ENCODE assay signal across 10 cellular contexts in genomic region chr15:76341366-76342045, GRCh38. TPM values are rescaled to one million over a fixed set of nuclear protein-coding genes. Genes with fewer than 3 reads are reported as not detected.
DNase-seq lines count a peak whose midpoint lies in the region; ATAC-seq and TF ChIP-seq lines count a peak whose summit lies in the region.
"Had no signal": no experiment of that assay in that cellular context is flagged by ENCODE, and none has a peak within 500 bp of the region (broad histone marks: within the 10 kb centered on the region; RNA-seq: fewer than 3 reads in every experiment).

No MANE protein-coding gene starts in this region.

- intact Hi-C loops in CD8-positive, alpha-beta T cell (cut with DNase I, micrococcal nuclease) = loop anchor here in 1 of 2 experiments (2.0 kb wide), 1 partner anchor 31 kb away; the partner anchor contains the start of gene ETFA

- no peak overlapping the region for H3K4me3 ChIP-seq in CD8-positive, alpha-beta T cell (ENCODE audit: low read depth, low read length)

- peaks cover 71% of the 10 kb centered on the region for H3K4me1 ChIP-seq in CD8-positive, alpha-beta T cell (ENCODE audit: insufficient read depth, low read length)

- peaks cover 58% of the 10 kb centered on the region for H3K4me1 Mint-ChIP-seq in CD8-positive, alpha-beta T cell (ENCODE audit: low read depth)
- H3K4me1 Mint-ChIP-seq in IgD-negative memory B cell (peaks cover 34 to 54% (median 38%) of the 10 kb centered on the region in 3 donors), nephron progenitor cell (peaks cover 55% of the 10 kb centered on the region)
- peaks cover 61% of the 10 kb centered on the region for H3K4me1 Mint-ChIP-seq in central memory CD8-positive, alpha-beta T cell

- ATAC-seq in CD8-positive, alpha-beta T cell = peak; percentile 1
- ATAC-seq in central memory CD8-positive, alpha-beta T cell (replicated peaks; ENCODE audit: extremely low read depth, poor library complexity, severe bottlenecking) = no peak
- ATAC-seq in HG03045 (IDR thresholded peaks at IDR 0.05; ENCODE audit: unreplicated experiment) = no peak
- ATAC-seq in GM21423 (IDR thresholded peaks at IDR 0.05; ENCODE audit: unreplicated experiment) = no peak

- peak overlapping the region; percentile 86 for H3K4me3 Mint-ChIP-seq in CD8-positive, alpha-beta T cell
- H3K4me3 Mint-ChIP-seq in IgD-negative memory B cell = peak overlapping the region; percentile 26 to 93 (median 90)
- H3K4me3 Mint-ChIP-seq in central memory CD8-positive, alpha-beta T cell = peak overlapping the region; percentile 82
- H3K4me3 Mint-ChIP-seq in nephron progenitor cell = peak overlapping the region; percentile 46

- H3K36me3 Mint-ChIP-seq in CD8-positive, alpha-beta T cell = no peaks in the 10 kb centered on the region
- H3K36me3 Mint-ChIP-seq in IgD-negative memory B cell (peaks cover 2% of the 10 kb centered on the region), nephron progenitor cell (ENCODE audit: low read depth) (no peaks in the 10 kb centered on the region)
- H3K36me3 Mint-ChIP-seq in central memory CD8-positive, alpha-beta T cell (ENCODE audit: insufficient read depth) = peaks cover 23% of the 10 kb centered on the region

- no peaks in the 10 kb centered on the region for H3K9me3 ChIP-seq in CD8-positive, alpha-beta T cell (ENCODE audit: low read length)

- POLR2A ChIA-PET in CD8-positive, alpha-beta T cell (lab: Charles Lee) = interaction anchor here (0.7 kb wide), 1 partner anchor 35 kb away, joined by 5 read pairs; no protein-coding TSS in a partner anchor

- H3K27ac Mint-ChIP-seq in CD8-positive, alpha-beta T cell = no peak overlapping the region
- H3K27ac Mint-ChIP-seq in IgD-negative memory B cell (peak overlapping the region; percentile 80 to 91 (median 86)), nephron progenitor cell (no peak overlapping the region)
- H3K27ac Mint-ChIP-seq in central memory CD8-positive, alpha-beta T cell (ENCODE audit: low read depth) = no peak overlapping the region

- peaks cover 68% of the 10 kb centered on the region for H3K27me3 Mint-ChIP-seq in CD8-positive, alpha-beta T cell (ENCODE audit: low read depth)
- H3K27me3 Mint-ChIP-seq in IgD-negative memory B cell = peaks cover 66% of the 10 kb centered on the region
- peaks cover 89% of the 10 kb centered on the region for H3K27me3 Mint-ChIP-seq in central memory CD8-positive, alpha-beta T cell
- peaks cover 97% of the 10 kb centered on the region for H3K27me3 Mint-ChIP-seq in nephron progenitor cell (ENCODE audit: low read depth, poor library complexity)

- in situ Hi-C loops in ACHN (cut with HindIII; ENCODE audit: low pct_ligation_motif_present, low pct_unique_long_range_greater_than_20kb, low sequenced_read_pairs) = no loop called here

- H3K9me3 Mint-ChIP-seq in CD8-positive, alpha-beta T cell = no peaks in the 10 kb centered on the region
- peaks cover 0 to 6% (median 0%) of the 10 kb centered on the region in 3 donors for H3K9me3 Mint-ChIP-seq in IgD-negative memory B cell
- H3K9me3 Mint-ChIP-seq in central memory CD8-positive, alpha-beta T cell = no peaks in the 10 kb centered on the region
- no peaks in the 10 kb centered on the region for H3K9me3 Mint-ChIP-seq in nephron progenitor cell

- H3K36me3 ChIP-seq in CD8-positive, alpha-beta T cell (ENCODE audit: insufficient read depth, low read length) = no peaks in the 10 kb centered on the region

- CTCF ChIA-PET in CD8-positive, alpha-beta T cell (lab: Charles Lee) = interaction anchor here (0.9 to 1.1 kb wide), 2 partner anchors 16 to 44 kb away, joined by 3 to 4 read pairs; no protein-coding TSS in a partner anchor

- DNase-seq in CD8-positive, alpha-beta T cell = no peak
- no peak for DNase-seq in central memory CD8-positive, alpha-beta T cell (ENCODE audit: low spot score in 2 of 2)
- DNase-seq in nephron progenitor cell = peak; percentile 47
- DNase-seq in dedifferentiated amniotic fluid mesenchymal stem cell (ENCODE audit: extremely low spot score) = no peak
- no peak for DNase-seq in ACHN
- DNase-seq: NCI-H226 had no signal

- no peak overlapping the region for H3K27ac ChIP-seq in CD8-positive, alpha-beta T cell (ENCODE audit: low read depth, low read length)

- peaks cover 86% of the 10 kb centered on the region for H3K27me3 ChIP-seq in CD8-positive, alpha-beta T cell (ENCODE audit: insufficient read depth, low read length)

- TF ChIP-seq CTCF in CD8-positive, alpha-beta T cell (IDR thresholded peaks at IDR 0.05) = no peak
- no peak for TF ChIP-seq CTCF in nephron progenitor cell (IDR thresholded peaks at IDR 0.05)

RNA-seq across cellular contexts. Expression of gene ISL2, which starts 4.9 kb away (rescaled TPM):
- not detected for total RNA-seq in CD8-positive, alpha-beta T cell
- 0.89 TPM for polyA plus RNA-seq in IgD-negative memory B cell
- total RNA-seq: fibroblast of villous mesenchyme had no signal

RNA-seq across cellular contexts. Expression of gene ETFA, which starts 30.2 kb away (rescaled TPM):
- total RNA-seq in CD8-positive, alpha-beta T cell = 10 to 100 TPM; 18.0 to 18.1 TPM
- polyA plus RNA-seq in IgD-negative memory B cell = 107 TPM

Comparison
In these comparisons a context has a peak if more than half of its experiments do, and no peak if none do; other contexts are left out.
1. H3K27ac Mint-ChIP-seq: peak in IgD-negative memory B cell (3 of 3); none in CD8-positive, alpha-beta T cell (single experiment), central memory CD8-positive, alpha-beta T cell (single experiment) and nephron progenitor cell (single experiment).
2. Peak in every context shown above with its lines, with median percentiles within 50 percentile points of each other: H3K4me3 Mint-ChIP-seq.